ENCODE assay signal across 1 cellular context in genomic region chr5:65034782-65035181, GRCh38.
TF ChIP-seq lines count a peak whose summit lies in the region.

No MANE protein-coding gene starts in this region.

TF ChIP-seq in SK-N-SH, 30 proteins besides CTCF, POLR2A, EP300 and RAD21 (continued from another document):
- TF ChIP-seq, protein P1, sequence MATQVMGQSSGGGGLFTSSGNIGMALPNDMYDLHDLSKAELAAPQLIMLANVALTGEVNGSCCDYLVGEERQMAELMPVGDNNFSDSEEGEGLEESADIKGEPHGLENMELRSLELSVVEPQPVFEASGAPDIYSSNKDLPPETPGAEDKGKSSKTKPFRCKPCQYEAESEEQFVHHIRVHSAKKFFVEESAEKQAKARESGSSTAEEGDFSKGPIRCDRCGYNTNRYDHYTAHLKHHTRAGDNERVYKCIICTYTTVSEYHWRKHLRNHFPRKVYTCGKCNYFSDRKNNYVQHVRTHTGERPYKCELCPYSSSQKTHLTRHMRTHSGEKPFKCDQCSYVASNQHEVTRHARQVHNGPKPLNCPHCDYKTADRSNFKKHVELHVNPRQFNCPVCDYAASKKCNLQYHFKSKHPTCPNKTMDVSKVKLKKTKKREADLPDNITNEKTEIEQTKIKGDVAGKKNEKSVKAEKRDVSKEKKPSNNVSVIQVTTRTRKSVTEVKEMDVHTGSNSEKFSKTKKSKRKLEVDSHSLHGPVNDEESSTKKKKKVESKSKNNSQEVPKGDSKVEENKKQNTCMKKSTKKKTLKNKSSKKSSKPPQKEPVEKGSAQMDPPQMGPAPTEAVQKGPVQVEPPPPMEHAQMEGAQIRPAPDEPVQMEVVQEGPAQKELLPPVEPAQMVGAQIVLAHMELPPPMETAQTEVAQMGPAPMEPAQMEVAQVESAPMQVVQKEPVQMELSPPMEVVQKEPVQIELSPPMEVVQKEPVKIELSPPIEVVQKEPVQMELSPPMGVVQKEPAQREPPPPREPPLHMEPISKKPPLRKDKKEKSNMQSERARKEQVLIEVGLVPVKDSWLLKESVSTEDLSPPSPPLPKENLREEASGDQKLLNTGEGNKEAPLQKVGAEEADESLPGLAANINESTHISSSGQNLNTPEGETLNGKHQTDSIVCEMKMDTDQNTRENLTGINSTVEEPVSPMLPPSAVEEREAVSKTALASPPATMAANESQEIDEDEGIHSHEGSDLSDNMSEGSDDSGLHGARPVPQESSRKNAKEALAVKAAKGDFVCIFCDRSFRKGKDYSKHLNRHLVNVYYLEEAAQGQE (IDR thresholded peaks at IDR 0.05; ENCODE audit: low read depth, low read length) = no peak
- no peak for TF ChIP-seq GABPA (IDR thresholded peaks at IDR 0.05; ENCODE audit: low read depth)
- TF ChIP-seq, protein P2, sequence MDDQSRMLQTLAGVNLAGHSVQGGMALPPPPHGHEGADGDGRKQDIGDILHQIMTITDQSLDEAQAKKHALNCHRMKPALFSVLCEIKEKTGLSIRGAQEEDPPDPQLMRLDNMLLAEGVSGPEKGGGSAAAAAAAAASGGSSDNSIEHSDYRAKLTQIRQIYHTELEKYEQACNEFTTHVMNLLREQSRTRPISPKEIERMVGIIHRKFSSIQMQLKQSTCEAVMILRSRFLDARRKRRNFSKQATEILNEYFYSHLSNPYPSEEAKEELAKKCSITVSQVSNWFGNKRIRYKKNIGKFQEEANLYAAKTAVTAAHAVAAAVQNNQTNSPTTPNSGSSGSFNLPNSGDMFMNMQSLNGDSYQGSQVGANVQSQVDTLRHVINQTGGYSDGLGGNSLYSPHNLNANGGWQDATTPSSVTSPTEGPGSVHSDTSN (IDR thresholded peaks at IDR 0.05) = no peak
- no peak for TF ChIP-seq SIN3A (IDR thresholded peaks at IDR 0.05; ENCODE audit: borderline replicate concordance, low read depth, low read length)
- TF ChIP-seq, protein P3, sequence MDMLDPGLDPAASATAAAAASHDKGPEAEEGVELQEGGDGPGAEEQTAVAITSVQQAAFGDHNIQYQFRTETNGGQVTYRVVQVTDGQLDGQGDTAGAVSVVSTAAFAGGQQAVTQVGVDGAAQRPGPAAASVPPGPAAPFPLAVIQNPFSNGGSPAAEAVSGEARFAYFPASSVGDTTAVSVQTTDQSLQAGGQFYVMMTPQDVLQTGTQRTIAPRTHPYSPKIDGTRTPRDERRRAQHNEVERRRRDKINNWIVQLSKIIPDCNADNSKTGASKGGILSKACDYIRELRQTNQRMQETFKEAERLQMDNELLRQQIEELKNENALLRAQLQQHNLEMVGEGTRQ (IDR thresholded peaks at IDR 0.05; ENCODE audit: borderline replicate concordance, low read depth, low read length) = no peak
- TF ChIP-seq USF1 (IDR thresholded peaks at IDR 0.05; ENCODE audit: borderline replicate concordance, low read depth) = no peak
- TF ChIP-seq JUND (IDR thresholded peaks at IDR 0.05) = no peak
- no peak for TF ChIP-seq SMC3 (IDR thresholded peaks at IDR 0.05; ENCODE audit: low read depth, low read length)
- TF ChIP-seq MAX (IDR thresholded peaks at IDR 0.05; ENCODE audit: low read depth) = no peak
- TF ChIP-seq NRF1 (IDR thresholded peaks at IDR 0.05; ENCODE audit: low read depth, low read length) = no peak
